In genomic region chr9:127148014-127148413, GRCh38 we compare ENCODE assay signal across 21 cellular contexts. TPM values are rescaled to one million over a fixed set of nuclear protein-coding genes. Genes with fewer than 3 reads are reported as not detected.
"Had no signal": no experiment of that assay in that cellular context is flagged by ENCODE, and none has a peak within 500 bp of the region (broad histone marks: within the 10 kb centered on the region; RNA-seq: fewer than 3 reads in every experiment).

No MANE protein-coding gene starts in this region.

- DNase-seq: hypothalamus; immature natural killer cell; kidney; left colon; left lung; lower lobe of right lung; naive thymus-derived CD8-positive, alpha-beta T cell; nucleus accumbens; psoas muscle; stimulated activated CD4-positive, alpha-beta T cell treated with anti-CD3 and anti-CD28 coated beads, Interleukin-12 subunit alpha, Interleukin-12 subunit beta, amount 100 ng/mL, for 4 hours; stimulated activated CD4-positive, alpha-beta T cell treated with anti-CD3 and anti-CD28 coated beads, Interleukin-15, amount 100 ng/mL, for 24 hours; stimulated activated CD4-positive, alpha-beta T cell treated with anti-CD3 and anti-CD28 coated beads, Interleukin-4, amount 100 ng/mL, for 24 hours; stimulated activated naive CD4-positive, alpha-beta T cell had no signal

- ATAC-seq: left colon; left lung; lower lobe of right lung; naive thymus-derived CD8-positive, alpha-beta T cell; psoas muscle; sciatic nerve; stimulated activated effector memory CD8-positive, alpha-beta T cell treated with anti-CD3 and anti-CD28 coated beads, Interleukin-12 subunit alpha, Interleukin-12 subunit beta, amount 100 ng/mL, for 72 hours had no signal

- H3K4me1 ChIP-seq: left lung, lower lobe of right lung, parathyroid adenoma, suprapubic skin, uterus had no signal

- FAIRE-seq: islet of Langerhans, kidney had no signal

- H3K79me2 ChIP-seq: parathyroid adenoma had no signal

- H3K27ac ChIP-seq: left lung, lower lobe of right lung, parathyroid adenoma, psoas muscle, skin epidermis, suprapubic skin, tibial nerve, uterus had no signal

- H2AFZ ChIP-seq: parathyroid adenoma had no signal

- H3K27me3 ChIP-seq: left lung, suprapubic skin, tibial nerve, uterus had no signal

- H3K4me3 ChIP-seq: left lung, lower lobe of right lung, psoas muscle, skin epidermis, suprapubic skin, tibial nerve, uterus had no signal

- H3K9ac ChIP-seq: parathyroid adenoma had no signal

- H3K36me3 ChIP-seq: left lung, lower lobe of right lung, suprapubic skin, tibial nerve, uterus had no signal

- H3K9me3 ChIP-seq: left lung, lower lobe of right lung, psoas muscle, suprapubic skin, tibial nerve, uterus had no signal

RNA-seq across cellular contexts. Expression of gene ANGPTL2, which starts 25.6 kb away (rescaled TPM):
- total RNA-seq: naive thymus-derived CD8-positive, alpha-beta T cell had no signal
- polyA plus RNA-seq: immature natural killer cell; naive thymus-derived CD8-positive, alpha-beta T cell had no signal
